Comparison of ENCODE assay signal across 18 cellular contexts in the genomic region with DNA sequence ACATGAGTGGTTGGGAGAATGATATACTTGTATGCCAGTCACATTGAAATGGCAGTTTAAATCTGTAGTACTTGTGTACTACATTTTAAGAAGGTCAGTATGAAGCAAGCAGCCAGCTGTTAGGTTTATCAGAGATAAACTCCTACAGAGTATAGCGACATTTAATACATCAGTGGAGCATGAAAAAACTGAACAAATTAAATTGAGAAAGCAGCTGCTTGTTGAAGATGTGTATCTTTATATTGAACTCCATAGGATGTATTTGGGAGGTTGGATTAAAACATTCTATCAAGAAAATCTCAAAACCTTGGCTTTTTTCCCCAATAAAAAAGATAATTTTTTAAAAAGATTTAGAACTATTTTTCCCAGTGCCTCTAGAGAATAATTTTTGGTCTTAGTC. TPM values are rescaled to one million over a fixed set of nuclear protein-coding genes. Genes with fewer than 3 reads are reported as not detected.
DNase-seq lines count a peak whose midpoint lies in the region; ATAC-seq, FAIRE-seq and TF ChIP-seq lines count a peak whose summit lies in the region.
"Had no signal": no experiment of that assay in that cellular context is flagged by ENCODE, and none has a peak within 500 bp of the region (broad histone marks: within the 10 kb centered on the region; RNA-seq: fewer than 3 reads in every experiment).

No MANE protein-coding gene starts in this region.

- DNase-seq in DMS 273 (lab: John Stamatoyannopoulos, UW; ENCODE audit: unreplicated experiment) (peak; percentile 39), DMS 273 treated with DMSO at 0.1 percent for 48 hours (lab: John Stamatoyannopoulos, UW) (no peak), NCI-H69 (lab: John Stamatoyannopoulos, UW) (peak; percentile 10), pancreas (no peak), NOMO-1 (lab: John Stamatoyannopoulos, UW; ENCODE audit: unreplicated experiment in 2 of 2) (no peak), GM19238 (ENCODE audit: insufficient read length, low spot score) (no peak)
- DNase-seq: AML-193; CD4-positive, CD25-positive, alpha-beta regulatory T cell; DMS79 treated with DMSO at 0.1 percent for 48 hours; EL; H9 had no signal

- no peak overlapping the region for H3K4me3 ChIP-seq in pancreas
- H3K4me3 ChIP-seq: BLaER1 treated with 17β-estradiol and CSF1 and Interleukin-3, amounts not matched to agents 10 nM and 100 nM; GM23338 had no signal

- H3K4me1 ChIP-seq in pancreas = no peaks in the 10 kb centered on the region

- no peak for FAIRE-seq in pancreas (lab: Jason Lieb, UNC)
- FAIRE-seq: GM12891, HepG2, HTR-8/SVneo had no signal

- intact Hi-C loops in pancreas (cut with DNase I) = no loop called here

- H3K36me3 ChIP-seq in pancreas = no peaks in the 10 kb centered on the region

- no peaks in the 10 kb centered on the region for H3K9me3 ChIP-seq in pancreas

- ATAC-seq in SK-N-SH treated with all-trans-retinoic acid at 6 μM for 48 hours = no peak
- ATAC-seq in pancreas = no peak
- ATAC-seq: GM23338, HepG2 had no signal

- WGBS in pancreas, 2 donors = 88 to 95% methylated on average over 1 of the region's 1 CpG

- no peaks in the 10 kb centered on the region for H3K27me3 ChIP-seq in pancreas
- H3K27me3 ChIP-seq: BLaER1 treated with 17β-estradiol and CSF1 and Interleukin-3, amounts not matched to agents 10 nM and 100 nM had no signal

- H3K27ac ChIP-seq in pancreas = no peak overlapping the region
- H3K27ac ChIP-seq: 22Rv1 had no signal

- TF ChIP-seq CTCF in pancreas (IDR thresholded peaks at IDR 0.05) = no peak

TF ChIP-seq in SK-N-SH treated with all-trans-retinoic acid at 6 μM for 48 hours, 23 proteins besides CTCF, POLR2A, EP300 and RAD21:
- TF ChIP-seq, protein P1, sequence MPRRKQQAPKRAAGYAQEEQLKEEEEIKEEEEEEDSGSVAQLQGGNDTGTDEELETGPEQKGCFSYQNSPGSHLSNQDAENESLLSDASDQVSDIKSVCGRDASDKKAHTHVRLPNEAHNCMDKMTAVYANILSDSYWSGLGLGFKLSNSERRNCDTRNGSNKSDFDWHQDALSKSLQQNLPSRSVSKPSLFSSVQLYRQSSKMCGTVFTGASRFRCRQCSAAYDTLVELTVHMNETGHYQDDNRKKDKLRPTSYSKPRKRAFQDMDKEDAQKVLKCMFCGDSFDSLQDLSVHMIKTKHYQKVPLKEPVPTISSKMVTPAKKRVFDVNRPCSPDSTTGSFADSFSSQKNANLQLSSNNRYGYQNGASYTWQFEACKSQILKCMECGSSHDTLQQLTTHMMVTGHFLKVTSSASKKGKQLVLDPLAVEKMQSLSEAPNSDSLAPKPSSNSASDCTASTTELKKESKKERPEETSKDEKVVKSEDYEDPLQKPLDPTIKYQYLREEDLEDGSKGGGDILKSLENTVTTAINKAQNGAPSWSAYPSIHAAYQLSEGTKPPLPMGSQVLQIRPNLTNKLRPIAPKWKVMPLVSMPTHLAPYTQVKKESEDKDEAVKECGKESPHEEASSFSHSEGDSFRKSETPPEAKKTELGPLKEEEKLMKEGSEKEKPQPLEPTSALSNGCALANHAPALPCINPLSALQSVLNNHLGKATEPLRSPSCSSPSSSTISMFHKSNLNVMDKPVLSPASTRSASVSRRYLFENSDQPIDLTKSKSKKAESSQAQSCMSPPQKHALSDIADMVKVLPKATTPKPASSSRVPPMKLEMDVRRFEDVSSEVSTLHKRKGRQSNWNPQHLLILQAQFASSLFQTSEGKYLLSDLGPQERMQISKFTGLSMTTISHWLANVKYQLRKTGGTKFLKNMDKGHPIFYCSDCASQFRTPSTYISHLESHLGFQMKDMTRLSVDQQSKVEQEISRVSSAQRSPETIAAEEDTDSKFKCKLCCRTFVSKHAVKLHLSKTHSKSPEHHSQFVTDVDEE (CRISPR knock-in tag; IDR thresholded peaks at IDR 0.05) = 0 out of 2 replicates have a peak, but pooled peaks have one; percentile 3
- no peak for TF ChIP-seq ZNF565 (CRISPR knock-in tag; conservative IDR thresholded peaks at IDR 0.05; ENCODE audit: low read depth)
- TF ChIP-seq POU6F1 (CRISPR knock-in tag; IDR thresholded peaks at IDR 0.05; ENCODE audit: borderline replicate concordance, low read depth) = no peak
- no peak for TF ChIP-seq ISL1 (CRISPR knock-in tag; IDR thresholded peaks at IDR 0.05)
- no peak for TF ChIP-seq ESRRG (CRISPR knock-in tag; IDR thresholded peaks at IDR 0.05)

RNA-seq across cellular contexts. Expression of gene PHF14, which starts 47.8 kb away (rescaled TPM):
- 10 to 100 TPM; 10.8 to 21.3 (median 15.3) TPM for total RNA-seq in pancreas
- polyA plus RNA-seq in pancreas = 10 to 100 TPM; 13.9 to 23.5 TPM

Comparison
In these comparisons a context has a peak if more than half of its experiments do, and no peak if none do; other contexts are left out.
1. DNase-seq: peak in DMS 273 (single experiment) and NCI-H69 (single experiment); none in DMS 273 treated with DMSO at 0.1 percent for 48 hours (single experiment), pancreas (0 of 6), NOMO-1 (0 of 2) and GM19238 (single experiment).